ENCODE assay signal across 9 cellular contexts in genomic region chr14:21860172-21860571, GRCh38.
A peak's percentile ranks its signal among the peaks of the same experiment; 100 is the strongest.
DNase-seq lines count a peak whose midpoint lies in the region; TF ChIP-seq lines count a peak whose summit lies in the region.
"Had no signal": no experiment of that assay in that cellular context is flagged by ENCODE, and none has a peak within 500 bp of the region (broad histone marks: within the 10 kb centered on the region; RNA-seq: fewer than 3 reads in every experiment).

No MANE protein-coding gene starts in this region.

- peak; percentile 23 for TF ChIP-seq CTCF in cardiac fibroblast (IDR thresholded peaks at IDR 0.05; ENCODE audit: low read depth, low read length)
- TF ChIP-seq CTCF in retinal pigment epithelial cell (conservative IDR thresholded peaks at IDR 0.05; ENCODE audit: low read depth, low read length): peak; percentile 43

- no peaks in the 10 kb centered on the region for H3K4me1 ChIP-seq in NT2/D1 (ENCODE audit: insufficient read depth, insufficient read length)
- H3K4me1 ChIP-seq: BLaER1 had no signal

- H3K9me3 ChIP-seq in NT2/D1 (ENCODE audit: insufficient read depth, low read length): no peaks in the 10 kb centered on the region
- H3K9me3 ChIP-seq: BLaER1 had no signal

- H3K27me3 ChIP-seq in NT2/D1 (ENCODE audit: insufficient read depth, insufficient read length): peaks cover 5% of the 10 kb centered on the region
- H3K27me3 ChIP-seq: BLaER1 had no signal

- no peak overlapping the region for H3K4me3 ChIP-seq in NT2/D1 (ENCODE audit: insufficient read length, low read depth)
- no peak overlapping the region for H3K4me3 ChIP-seq in cardiac fibroblast (replicated peaks in 1 of 2; ENCODE audit: low read depth in 2 of 2, low read length in 2 of 2)
- H3K4me3 ChIP-seq in retinal pigment epithelial cell (ENCODE audit: low read length): no peak overlapping the region
- H3K4me3 ChIP-seq: BLaER1 had no signal

- peak; percentile 16 for DNase-seq in NCI-H748 (lab: John Stamatoyannopoulos, UW; ENCODE audit: unreplicated experiment)
- no peak for DNase-seq in NCI-H748 treated with DMSO at 0.1 percent for 48 hours (lab: John Stamatoyannopoulos, UW)
- peak; percentile 28 for DNase-seq in NT2/D1 (ENCODE audit: low read depth, low spot score)
- peak; percentile 3 to 39 for DNase-seq in cardiac fibroblast (ENCODE audit: low read depth in 2 of 2)
- no peak for DNase-seq in retinal pigment epithelial cell (ENCODE audit: low read depth)
- no peak for DNase-seq in GM19240 (ENCODE audit: insufficient read length, low spot score)
- DNase-seq in activated CD8-positive, alpha-beta memory T cell treated with anti-CD3 and anti-CD28 coated beads for 24 hours: no peak
- no peak for DNase-seq in occipital lobe (lab: John Stamatoyannopoulos, UW)

- no peaks in the 10 kb centered on the region for H3K36me3 ChIP-seq in NT2/D1 (ENCODE audit: insufficient read depth, insufficient read length, low read length)
- H3K36me3 ChIP-seq: BLaER1 had no signal

- H3K9ac ChIP-seq in NT2/D1 (ENCODE audit: insufficient read length, low read depth): no peak overlapping the region
- H3K9ac ChIP-seq: BLaER1 had no signal

Comparison
In these comparisons a context has a peak if more than half of its experiments do, and no peak if none do; other contexts are left out.
1. DNase-seq: peak in NCI-H748 (single experiment), NT2/D1 (single experiment) and cardiac fibroblast (2 of 2); none in NCI-H748 treated with DMSO at 0.1 percent for 48 hours (single experiment), retinal pigment epithelial cell (single experiment), GM19240 (single experiment), activated CD8-positive, alpha-beta memory T cell treated with anti-CD3 and anti-CD28 coated beads for 24 hours (single experiment) and occipital lobe (single experiment).